Comparison of ENCODE assay signal across 25 cellular contexts in genomic region chr18:67318651-67319050, GRCh38.
DNase-seq lines count a peak whose midpoint lies in the region; ATAC-seq, FAIRE-seq and TF ChIP-seq lines count a peak whose summit lies in the region.
"Had no signal": no experiment of that assay in that cellular context is flagged by ENCODE, and none has a peak within 500 bp of the region (broad histone marks: within the 10 kb centered on the region; RNA-seq: fewer than 3 reads in every experiment).

No MANE protein-coding gene starts in this region.

- no peak overlapping the region for H3K9ac ChIP-seq in neural cell (ENCODE audit: low read length)

- no peaks in the 10 kb centered on the region for H3K9me2 ChIP-seq in neural cell (ENCODE audit: insufficient read depth, low read length)

- ATAC-seq in GM19395 (IDR thresholded peaks at IDR 0.05; ENCODE audit: unreplicated experiment) (no peak), GM21723 (IDR thresholded peaks at IDR 0.05; ENCODE audit: unreplicated experiment) (no peak)
- no peak for ATAC-seq in activated T-cell treated with anti-CD3 and anti-CD28 coated beads, Interleukin-2, amount 50 U/mL, for 72 hours (replicated peaks in 1 of 2)
- ATAC-seq: Right ventricle myocardium inferior, sciatic nerve had no signal

- H3K27me3 ChIP-seq in neural cell (ENCODE audit: insufficient read depth, low read depth, low read length), result no peaks in the 10 kb centered on the region
- H3K27me3 ChIP-seq: MG63 had no signal

- no peaks in the 10 kb centered on the region for H3K36me3 ChIP-seq in neural cell (ENCODE audit: insufficient read depth, low read length)
- H3K36me3 ChIP-seq: MG63 had no signal

- H3K9me3 ChIP-seq in neural cell (ENCODE audit: low read length), result no peaks in the 10 kb centered on the region
- H3K9me3 ChIP-seq: MG63 had no signal

- H4K20me1 ChIP-seq in neural cell (ENCODE audit: insufficient read depth), result no peaks in the 10 kb centered on the region

- no peak overlapping the region for H3K27ac Mint-ChIP-seq in activated T-cell treated with anti-CD3 and anti-CD28 coated beads, Interleukin-2, amount 50 U/mL, for 72 hours
- H3K27ac Mint-ChIP-seq: activated CD4-positive, alpha-beta T cell treated with anti-CD3 and anti-CD28 coated beads, Interleukin-2, amount 10 ng/mL, durations not matched to agents 7 days and 5 days; activated naive CD4-positive, alpha-beta T cell treated with anti-CD3 and anti-CD28 coated beads, Interleukin-2, amount 10 ng/mL, durations not matched to agents 7 days and 5 days; CD4-positive, alpha-beta memory T cell; stimulated activated naive CD8-positive, alpha-beta T cell treated with anti-CD3 and anti-CD28 coated beads, Interleukin-15, Interleukin-2, amounts not matched to agents 100 ng/mL and 50 ng/mL, for 24 hours had no signal

- no peaks in the 10 kb centered on the region for H3K36me3 Mint-ChIP-seq in activated T-cell treated with anti-CD3 and anti-CD28 coated beads, Interleukin-2, amount 50 U/mL, for 72 hours (ENCODE audit: insufficient read depth in 2 of 2)
- H3K36me3 Mint-ChIP-seq: activated naive CD4-positive, alpha-beta T cell treated with anti-CD3 and anti-CD28 coated beads, Interleukin-2, amount 10 ng/mL, durations not matched to agents 7 days and 5 days; CD4-positive, alpha-beta memory T cell had no signal

- H3K27me3 Mint-ChIP-seq in activated T-cell treated with anti-CD3 and anti-CD28 coated beads, Interleukin-2, amount 50 U/mL, for 72 hours (ENCODE audit: low read depth), result no peaks in the 10 kb centered on the region
- H3K27me3 Mint-ChIP-seq: activated CD4-positive, alpha-beta T cell treated with anti-CD3 and anti-CD28 coated beads, Interleukin-2, amount 10 ng/mL, durations not matched to agents 7 days and 5 days; activated naive CD4-positive, alpha-beta T cell treated with anti-CD3 and anti-CD28 coated beads, Interleukin-2, amount 10 ng/mL, durations not matched to agents 7 days and 5 days; CD4-positive, alpha-beta memory T cell; stimulated activated naive CD8-positive, alpha-beta T cell treated with anti-CD3 and anti-CD28 coated beads, Interleukin-15, Interleukin-2, amounts not matched to agents 100 ng/mL and 50 ng/mL, for 24 hours had no signal

- DNase-seq in AG10803 (ENCODE audit: low read depth) (peak; percentile 61), HS-27A (ENCODE audit: low read depth) (peak; percentile 48), D341Med (ENCODE audit: low spot score) (no peak)
- DNase-seq in activated T-cell treated with anti-CD3 and anti-CD28 coated beads, Interleukin-2, amount 50 U/mL, for 72 hours, result no peak
- DNase-seq: ACHN; activated CD4-positive, alpha-beta T cell treated with anti-CD3 and anti-CD28 coated beads, Interleukin-2, amount 10 ng/mL, durations not matched to agents 7 days and 5 days; activated naive CD4-positive, alpha-beta T cell treated with anti-CD3 and anti-CD28 coated beads, Interleukin-2, amount 10 ng/mL, durations not matched to agents 7 days and 5 days; CD4-positive, alpha-beta memory T cell; cerebellar nuclear complex; DMS153; effector CD8-positive, alpha-beta T cell; erythroblast; GDM1; MG63; NCI-H1417 treated with DMSO at 0.1 percent for 48 hours; posterior cingulate gyrus; T1000 had no signal

- no peak for TF ChIP-seq RAD21 in neural cell (conservative IDR thresholded peaks at IDR 0.05)

- peaks cover 5 to 6% of the 10 kb centered on the region in 2 donors for H3K9me3 Mint-ChIP-seq in activated T-cell treated with anti-CD3 and anti-CD28 coated beads, Interleukin-2, amount 50 U/mL, for 72 hours
- H3K9me3 Mint-ChIP-seq: activated CD4-positive, alpha-beta T cell treated with anti-CD3 and anti-CD28 coated beads, Interleukin-2, amount 10 ng/mL, durations not matched to agents 7 days and 5 days; stimulated activated naive CD8-positive, alpha-beta T cell treated with anti-CD3 and anti-CD28 coated beads, Interleukin-15, Interleukin-2, amounts not matched to agents 100 ng/mL and 50 ng/mL, for 24 hours had no signal

- FAIRE-seq in endometrium (lab: Jason Lieb, UNC), result peak; percentile 64

- no peak for TF ChIP-seq EP300 in neural cell (conservative IDR thresholded peaks at IDR 0.05; ENCODE audit: poor library complexity, severe bottlenecking)

- no peak overlapping the region for H3K4me3 ChIP-seq in AG10803 (ENCODE audit: low read length)
- H3K4me3 ChIP-seq in neural cell (ENCODE audit: low read length), result no peak overlapping the region
- H3K4me3 ChIP-seq: MG63 had no signal

- no peaks in the 10 kb centered on the region for H3K4me1 Mint-ChIP-seq in activated T-cell treated with anti-CD3 and anti-CD28 coated beads, Interleukin-2, amount 50 U/mL, for 72 hours (ENCODE audit: low read depth)
- H3K4me1 Mint-ChIP-seq: activated CD4-positive, alpha-beta T cell treated with anti-CD3 and anti-CD28 coated beads, Interleukin-2, amount 10 ng/mL, durations not matched to agents 7 days and 5 days; activated naive CD4-positive, alpha-beta T cell treated with anti-CD3 and anti-CD28 coated beads, Interleukin-2, amount 10 ng/mL, durations not matched to agents 7 days and 5 days; neural crest cell had no signal

- TF ChIP-seq CTCF in AG10803 (conservative IDR thresholded peaks at IDR 0.05; ENCODE audit: low read length) (no peak), neural cell (IDR thresholded peaks at IDR 0.05; ENCODE audit: poor library complexity, severe bottlenecking) (no peak)

- no peaks in the 10 kb centered on the region for H3K79me2 ChIP-seq in neural cell (replicated peaks; ENCODE audit: insufficient read depth, low read length)

- no peaks in the 10 kb centered on the region for H3F3A ChIP-seq in neural cell (ENCODE audit: insufficient read depth, low read length, poor library complexity, severe bottlenecking)

- peak overlapping the region; percentile 28 for H3K27ac ChIP-seq in neural cell (ENCODE audit: low read length)

- no peak overlapping the region for H3K4me3 Mint-ChIP-seq in activated T-cell treated with anti-CD3 and anti-CD28 coated beads, Interleukin-2, amount 50 U/mL, for 72 hours
- H3K4me3 Mint-ChIP-seq: activated CD4-positive, alpha-beta T cell treated with anti-CD3 and anti-CD28 coated beads, Interleukin-2, amount 10 ng/mL, durations not matched to agents 7 days and 5 days; activated naive CD4-positive, alpha-beta T cell treated with anti-CD3 and anti-CD28 coated beads, Interleukin-2, amount 10 ng/mL, durations not matched to agents 7 days and 5 days; CD4-positive, alpha-beta memory T cell; neural crest cell; stimulated activated naive CD8-positive, alpha-beta T cell treated with anti-CD3 and anti-CD28 coated beads, Interleukin-15, Interleukin-2, amounts not matched to agents 100 ng/mL and 50 ng/mL, for 24 hours had no signal

- H2AFZ ChIP-seq in neural cell (ENCODE audit: low read depth, low read length), result no peak overlapping the region

- H3K4me2 ChIP-seq in neural cell (ENCODE audit: low read length), result no peak overlapping the region

TF ChIP-seq in neural cell, 6 proteins besides CTCF, POLR2A, EP300 and RAD21:
- TF ChIP-seq POLR2AphosphoS5 (IDR thresholded peaks at IDR 0.05), result no peak
- TF ChIP-seq REST (IDR thresholded peaks at IDR 0.05; ENCODE audit: borderline replicate concordance), result no peak
- no peak for TF ChIP-seq EZH2 (IDR thresholded peaks at IDR 0.05; ENCODE audit: borderline replicate concordance, insufficient read depth, low read length, poor library complexity, severe bottlenecking)
- no peak for TF ChIP-seq MXI1 (conservative IDR thresholded peaks at IDR 0.05; ENCODE audit: poor library complexity, severe bottlenecking)
- no peak for TF ChIP-seq TAF1 (IDR thresholded peaks at IDR 0.05; ENCODE audit: low read depth)
- TF ChIP-seq SMC3 (conservative IDR thresholded peaks at IDR 0.05; ENCODE audit: poor library complexity), result no peak

Comparison
In these comparisons a context has a peak if more than half of its experiments do, and no peak if none do; other contexts are left out.
1. DNase-seq: peak in AG10803 (single experiment) and HS-27A (single experiment); none in D341Med (single experiment) and activated T-cell treated with anti-CD3 and anti-CD28 coated beads, Interleukin-2, amount 50 U/mL, for 72 hours (0 of 2).